ENCODE assay signal across 1 cellular context in the genomic region with DNA sequence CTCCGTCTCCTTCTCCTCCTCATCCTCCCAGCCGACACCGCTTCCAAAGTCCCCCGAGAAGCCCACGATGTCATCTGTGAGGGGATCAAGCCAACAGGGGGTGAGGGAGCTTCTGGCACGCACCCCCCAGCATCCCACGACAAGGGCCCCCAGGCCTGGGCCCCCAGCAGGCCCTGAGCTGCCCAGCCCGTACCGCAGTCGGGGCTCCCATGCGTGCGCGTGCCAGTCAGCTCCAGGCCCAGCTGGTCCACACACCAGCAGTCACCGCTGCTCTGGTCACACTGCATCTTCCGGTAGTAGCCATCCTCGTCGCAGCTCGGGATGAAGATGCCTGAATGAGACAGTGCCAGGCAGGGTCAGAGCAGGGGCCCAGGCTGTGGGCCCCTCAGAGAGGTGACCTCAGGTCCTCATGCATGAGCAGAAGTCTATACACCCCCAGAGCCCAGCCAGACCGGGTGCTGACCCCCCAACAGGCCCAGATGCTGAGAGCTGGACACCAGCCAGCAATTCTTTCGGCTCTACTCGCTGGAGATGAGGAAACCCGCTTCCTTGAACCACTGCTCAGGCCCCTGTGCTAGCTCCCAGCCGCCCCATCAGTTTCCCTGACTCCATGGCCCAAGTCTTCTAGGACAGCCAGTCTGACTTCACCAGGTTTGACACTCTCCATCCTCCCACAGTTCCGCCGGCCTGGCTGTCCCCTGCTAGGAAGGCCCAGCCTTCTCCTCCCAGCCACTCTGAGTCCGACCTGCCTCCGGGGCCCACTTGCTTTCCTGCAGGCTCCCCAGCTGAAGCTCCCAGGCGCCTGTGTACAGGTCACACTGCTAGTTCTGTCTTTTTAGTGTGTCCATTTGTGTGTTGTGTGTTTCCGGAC.
TF ChIP-seq lines count a peak whose summit lies in the region.

No MANE protein-coding gene starts in this region.

TF ChIP-seq in HepG2, 621 proteins besides CTCF, POLR2A, EP300 and RAD21:
- no peak for TF ChIP-seq EHMT2 (IDR thresholded peaks at IDR 0.05; ENCODE audit: borderline replicate concordance, low read depth, low read length)
